Comparison of ENCODE assay signal across 15 cellular contexts in genomic region chr2:235056768-235057167, GRCh38.
DNase-seq lines count a peak whose midpoint lies in the region; ATAC-seq and TF ChIP-seq lines count a peak whose summit lies in the region.
"Had no signal": no experiment of that assay in that cellular context is flagged by ENCODE, and none has a peak within 500 bp of the region (broad histone marks: within the 10 kb centered on the region; RNA-seq: fewer than 3 reads in every experiment).

No MANE protein-coding gene starts in this region.

- no peaks in the 10 kb centered on the region for H3K79me2 ChIP-seq in GM23338 (replicated peaks; ENCODE audit: insufficient read depth)
- H3K79me2 ChIP-seq in H9 (ENCODE audit: insufficient read depth, low read length): no peaks in the 10 kb centered on the region
- no peaks in the 10 kb centered on the region for H3K79me2 ChIP-seq in trophoblast cell (ENCODE audit: control insufficient read depth, insufficient read depth, low read length, poor library complexity)

- H2AFZ ChIP-seq in GM23338 (no peak overlapping the region), H9 (ENCODE audit: low read length) (no peak overlapping the region), trophoblast cell (ENCODE audit: insufficient read depth, low read length, poor library complexity) (no peak overlapping the region)

- H2BK20ac ChIP-seq in H9 (ENCODE audit: low read depth, low read length, poor library complexity, severe bottlenecking): no peak overlapping the region

- WGBS in H9 (ENCODE audit: extremely low coverage, insufficient read length, low lambda C conversion rate): no CpG with 5 or more reads among the region's 6 CpGs
- no CpG with 5 or more reads among the region's 6 CpGs for WGBS in trophoblast cell (ENCODE audit: extremely low coverage, insufficient coverage, insufficient read length)

- H3K9me3 ChIP-seq in H9 (ENCODE audit: control insufficient read depth, low read depth, low read length): no peaks in the 10 kb centered on the region
- H3K9me3 ChIP-seq in trophoblast cell (ENCODE audit: insufficient read depth, low read depth, low read length): peaks cover 2% of the 10 kb centered on the region

- no peak overlapping the region for H3T11ph ChIP-seq in H9 (ENCODE audit: low read length)

- no peak for TF ChIP-seq CTCF in GM23338 (conservative IDR thresholded peaks at IDR 0.05; ENCODE audit: low read depth in 2 of 2)
- no peak for TF ChIP-seq CTCF in H9 (conservative IDR thresholded peaks at IDR 0.05)

- H3K4me1 ChIP-seq in GM23338 (ENCODE audit: insufficient read depth): no peaks in the 10 kb centered on the region
- no peaks in the 10 kb centered on the region for H3K4me1 ChIP-seq in H9 (ENCODE audit: insufficient read depth, low read length)
- H3K4me1 ChIP-seq in trophoblast cell (ENCODE audit: control insufficient read depth in 1 of 2, insufficient read depth in 2 of 2, low read length in 2 of 2): no peaks in the 10 kb centered on the region

- no peak overlapping the region for H4K91ac ChIP-seq in H9 (ENCODE audit: insufficient read length, low read depth, low read length)
- H4K91ac ChIP-seq in trophoblast cell (ENCODE audit: low read depth, low read length): no peak overlapping the region

- no peaks in the 10 kb centered on the region; the same call in 2 of the 3 replicates for H3K4me1 Mint-ChIP-seq in GM23338
- H3K4me1 Mint-ChIP-seq in H9: peaks cover 0 to 2% of the 10 kb centered on the region in 2 experiments; a peak in 1 of 4 replicates
- H3K4me1 Mint-ChIP-seq in stimulated activated effector memory CD8-positive, alpha-beta T cell treated with anti-CD3 and anti-CD28 coated beads, Interleukin-12 subunit alpha, Interleukin-12 subunit beta, amount 100 ng/mL, for 72 hours: peaks cover 2% of the 10 kb centered on the region
- H3K4me1 Mint-ChIP-seq: CD4-positive, alpha-beta memory T cell had no signal

- H3F3A ChIP-seq in GM23338 (replicated peaks; ENCODE audit: low read depth): no peaks in the 10 kb centered on the region

- H3K23ac ChIP-seq in H9 (ENCODE audit: insufficient read length, low read depth, low read length) (no peak overlapping the region), trophoblast cell (ENCODE audit: low read length) (no peak overlapping the region)

- H3K4me3 Mint-ChIP-seq in GM23338 (no peak overlapping the region), H9 (no peak overlapping the region)
- H3K4me3 Mint-ChIP-seq in stimulated activated effector memory CD8-positive, alpha-beta T cell treated with anti-CD3 and anti-CD28 coated beads, Interleukin-12 subunit alpha, Interleukin-12 subunit beta, amount 100 ng/mL, for 72 hours: no peak overlapping the region
- H3K4me3 Mint-ChIP-seq: CD4-positive, alpha-beta memory T cell had no signal

- H3K36me3 ChIP-seq in GM23338 (ENCODE audit: insufficient read depth) (no peaks in the 10 kb centered on the region), trophoblast cell (ENCODE audit: control insufficient read depth in 1 of 2, insufficient read depth in 2 of 2, low read length in 2 of 2) (peaks cover 29 to 40% of the 10 kb centered on the region in 2 experiments)

- H4K20me1 ChIP-seq in GM23338 (replicated peaks; ENCODE audit: insufficient read depth) (no peaks in the 10 kb centered on the region; the same call in 1 of the 2 replicates), H9 (ENCODE audit: control insufficient read depth, insufficient read depth, insufficient read length) (no peaks in the 10 kb centered on the region)

- H4K5ac ChIP-seq in H9 (ENCODE audit: insufficient read length, low read depth, low read length): no peak overlapping the region

- H3K27ac Mint-ChIP-seq in GM23338 (no peak overlapping the region), H9 (no peak overlapping the region)
- no peak overlapping the region for H3K27ac Mint-ChIP-seq in stimulated activated effector memory CD8-positive, alpha-beta T cell treated with anti-CD3 and anti-CD28 coated beads, Interleukin-12 subunit alpha, Interleukin-12 subunit beta, amount 100 ng/mL, for 72 hours
- H3K27ac Mint-ChIP-seq: CD4-positive, alpha-beta memory T cell had no signal

- H3K9me3 Mint-ChIP-seq in GM23338: no peaks in the 10 kb centered on the region
- H3K9me3 Mint-ChIP-seq in H9: no peaks in the 10 kb centered on the region
- no peaks in the 10 kb centered on the region for H3K9me3 Mint-ChIP-seq in stimulated activated effector memory CD8-positive, alpha-beta T cell treated with anti-CD3 and anti-CD28 coated beads, Interleukin-12 subunit alpha, Interleukin-12 subunit beta, amount 100 ng/mL, for 72 hours

- no peaks in the 10 kb centered on the region for H3K9me2 ChIP-seq in GM23338 (ENCODE audit: insufficient read depth)

- 0 out of 3 replicates have a peak, but pooled peaks have one; percentile 12 for ATAC-seq in GM23338
- ATAC-seq in stimulated activated effector memory CD8-positive, alpha-beta T cell treated with anti-CD3 and anti-CD28 coated beads, Interleukin-12 subunit alpha, Interleukin-12 subunit beta, amount 100 ng/mL, for 72 hours: no peak

- no peak overlapping the region for H3K4me3 ChIP-seq in GM23338
- no peak overlapping the region for H3K4me3 ChIP-seq in trophoblast cell (ENCODE audit: low read depth, low read length)

- H3K27me3 ChIP-seq in GM23338 (ENCODE audit: insufficient read depth) (no peaks in the 10 kb centered on the region), H9 (ENCODE audit: insufficient read depth, low read length) (no peaks in the 10 kb centered on the region), trophoblast cell (ENCODE audit: insufficient read depth, low read length) (no peaks in the 10 kb centered on the region)

- H2BK12ac ChIP-seq in H9 (ENCODE audit: insufficient read length, low read depth, low read length): no peak overlapping the region
- H2BK12ac ChIP-seq in trophoblast cell (ENCODE audit: low read length): no peak overlapping the region

- H3K4me2 ChIP-seq in GM23338 (no peak overlapping the region), H9 (ENCODE audit: insufficient read depth, insufficient read length, low read length) (no peak overlapping the region), trophoblast cell (ENCODE audit: low read length) (no peak overlapping the region)

- no peak overlapping the region for H4K12ac ChIP-seq in trophoblast cell (ENCODE audit: low read depth, low read length)

- no peak overlapping the region for H2BK120ac ChIP-seq in H9 (ENCODE audit: low read depth, low read length, poor library complexity, severe bottlenecking)
- H2BK120ac ChIP-seq in trophoblast cell (ENCODE audit: insufficient read depth, low read length, poor library complexity): no peak overlapping the region

- no peak overlapping the region for H4K8ac ChIP-seq in H9 (replicated peaks; ENCODE audit: insufficient read length, low read depth, low read length)
- no peak overlapping the region for H4K8ac ChIP-seq in trophoblast cell (ENCODE audit: low read depth, low read length)

- H2AK5ac ChIP-seq in H9 (ENCODE audit: insufficient read length, low read length) (no peak overlapping the region), trophoblast cell (ENCODE audit: low read length) (no peak overlapping the region)

- no peak overlapping the region for H3K9ac ChIP-seq in H9 (ENCODE audit: extremely low read depth, insufficient read length, low read length)
- H3K9ac ChIP-seq in trophoblast cell (ENCODE audit: low read length): no peak overlapping the region

- H2BK15ac ChIP-seq in H9 (ENCODE audit: low read depth, low read length): no peak overlapping the region

- H3K23me2 ChIP-seq in H9 (ENCODE audit: insufficient read length, low read depth, low read length, poor library complexity, severe bottlenecking): no peaks in the 10 kb centered on the region

- peaks cover 25% of the 10 kb centered on the region for H3K36me3 Mint-ChIP-seq in GM23338 (ENCODE audit: low read depth)
- H3K36me3 Mint-ChIP-seq in H9 (ENCODE audit: insufficient read depth in 1 of 3, low read depth in 3 of 3): peaks cover 7 to 44% (median 35%) of the 10 kb centered on the region in 3 experiments; a peak in 6 of 7 replicates
- no peaks in the 10 kb centered on the region for H3K36me3 Mint-ChIP-seq in stimulated activated effector memory CD8-positive, alpha-beta T cell treated with anti-CD3 and anti-CD28 coated beads, Interleukin-12 subunit alpha, Interleukin-12 subunit beta, amount 100 ng/mL, for 72 hours
- H3K36me3 Mint-ChIP-seq: CD4-positive, alpha-beta memory T cell had no signal

- no peak overlapping the region for H3K14ac ChIP-seq in H9 (ENCODE audit: insufficient read depth, low read length)
- no peak overlapping the region for H3K14ac ChIP-seq in trophoblast cell (ENCODE audit: low read length)

- no peak overlapping the region for H3K18ac ChIP-seq in H9 (ENCODE audit: insufficient read length, low read depth, low read length)
- no peak overlapping the region for H3K18ac ChIP-seq in trophoblast cell (ENCODE audit: low read length)

- no peaks in the 10 kb centered on the region for H3K79me1 ChIP-seq in H9 (ENCODE audit: insufficient read depth, low read depth, low read length, poor library complexity, severe bottlenecking)
- H3K79me1 ChIP-seq in trophoblast cell (ENCODE audit: low read length): no peaks in the 10 kb centered on the region

- DNase-seq in GM23338 (ENCODE audit: low spot score) (no peak), H9 (peak; percentile 9), islet precursor cell (peak; percentile 31), hypothalamus (lab: John Stamatoyannopoulos, UW) (no peak), trophoblast cell (no peak)
- no peak for DNase-seq in stimulated activated effector memory CD8-positive, alpha-beta T cell treated with anti-CD3 and anti-CD28 coated beads, Interleukin-12 subunit alpha, Interleukin-12 subunit beta, amount 100 ng/mL, for 72 hours (ENCODE audit: low spot score in 2 of 2)
- DNase-seq: C1 segment of cervical spinal cord; Calu3; CD4-positive, alpha-beta memory T cell; COR-L47; DMS53; DMS79 treated with DMSO at 0.1 percent for 48 hours; GF-D8; GOT3; HCEC 1CT had no signal

- no peak overlapping the region for H3K56ac ChIP-seq in H9 (ENCODE audit: insufficient read length, low read depth, low read length)

- no peak overlapping the region for H3K4ac ChIP-seq in H9 (ENCODE audit: low read depth, low read length)
- H3K4ac ChIP-seq in trophoblast cell (ENCODE audit: low read depth, low read length): no peak overlapping the region

- H3K27me3 Mint-ChIP-seq in GM23338 (ENCODE audit: insufficient read depth, low read depth, poor library complexity): peaks cover 6% of the 10 kb centered on the region
- no peaks in the 10 kb centered on the region; the same call in 1 of the 2 replicates for H3K27me3 Mint-ChIP-seq in H9 (ENCODE audit: low read depth)

- H3K27ac ChIP-seq in GM23338 (ENCODE audit: low read depth) (no peak overlapping the region), H9 (ENCODE audit: insufficient read length, low read depth, low read length) (no peak overlapping the region), trophoblast cell (ENCODE audit: low read depth, low read length) (no peak overlapping the region)

- no peak overlapping the region for H2BK5ac ChIP-seq in H9 (ENCODE audit: insufficient read length, low read length)
- H2BK5ac ChIP-seq in trophoblast cell (ENCODE audit: low read depth, low read length, poor library complexity): no peak overlapping the region

Comparison
In these comparisons a context has a peak if more than half of its experiments do, and no peak if none do; other contexts are left out.
1. DNase-seq: peak in H9 (single experiment) and islet precursor cell (single experiment); none in GM23338 (single experiment), hypothalamus (0 of 51), trophoblast cell (0 of 2) and stimulated activated effector memory CD8-positive, alpha-beta T cell treated with anti-CD3 and anti-CD28 coated beads, Interleukin-12 subunit alpha, Interleukin-12 subunit beta, amount 100 ng/mL, for 72 hours (0 of 2).